In the genomic region with DNA sequence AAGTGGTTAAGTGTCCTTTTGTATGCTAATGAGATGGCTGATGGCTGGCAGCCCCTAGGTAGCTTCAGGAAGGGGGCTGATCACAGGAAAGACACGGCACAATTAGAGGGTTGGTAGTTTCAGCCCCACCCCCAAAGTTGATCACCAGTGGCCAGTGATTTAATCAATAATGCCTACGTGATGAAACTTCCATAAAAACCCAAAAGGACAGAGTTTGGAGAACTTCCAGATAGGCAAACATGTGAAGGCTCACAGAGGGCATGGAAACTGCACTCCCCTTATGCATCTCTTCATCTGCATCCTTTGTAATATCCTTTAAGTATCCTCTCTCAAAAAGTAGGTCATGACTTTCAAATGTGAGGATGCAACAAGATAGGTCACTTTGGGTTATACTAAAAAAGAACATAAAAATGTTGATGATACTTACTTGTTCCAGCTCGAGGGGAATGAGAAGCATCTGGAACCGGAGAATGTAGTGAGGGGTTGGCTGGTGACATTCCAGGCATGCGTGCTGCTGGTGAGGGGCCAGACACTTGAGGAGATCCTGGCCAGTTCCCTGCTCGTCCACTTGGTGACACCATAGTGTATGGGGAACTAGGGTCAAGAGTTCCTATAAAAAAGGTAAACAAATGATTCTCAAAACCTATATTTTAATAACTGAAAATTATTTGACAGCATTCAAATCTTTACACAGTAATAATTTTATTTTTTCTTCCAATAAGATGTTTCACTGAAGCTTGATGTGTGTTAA, we compare ENCODE assay signal across 1 cellular context.
TF ChIP-seq lines count a peak whose summit lies in the region.

No MANE protein-coding gene starts in this region.

TF ChIP-seq in WTC11, 78 proteins besides CTCF, POLR2A, EP300 and RAD21 (continued from another document):
- TF ChIP-seq, protein P1, sequence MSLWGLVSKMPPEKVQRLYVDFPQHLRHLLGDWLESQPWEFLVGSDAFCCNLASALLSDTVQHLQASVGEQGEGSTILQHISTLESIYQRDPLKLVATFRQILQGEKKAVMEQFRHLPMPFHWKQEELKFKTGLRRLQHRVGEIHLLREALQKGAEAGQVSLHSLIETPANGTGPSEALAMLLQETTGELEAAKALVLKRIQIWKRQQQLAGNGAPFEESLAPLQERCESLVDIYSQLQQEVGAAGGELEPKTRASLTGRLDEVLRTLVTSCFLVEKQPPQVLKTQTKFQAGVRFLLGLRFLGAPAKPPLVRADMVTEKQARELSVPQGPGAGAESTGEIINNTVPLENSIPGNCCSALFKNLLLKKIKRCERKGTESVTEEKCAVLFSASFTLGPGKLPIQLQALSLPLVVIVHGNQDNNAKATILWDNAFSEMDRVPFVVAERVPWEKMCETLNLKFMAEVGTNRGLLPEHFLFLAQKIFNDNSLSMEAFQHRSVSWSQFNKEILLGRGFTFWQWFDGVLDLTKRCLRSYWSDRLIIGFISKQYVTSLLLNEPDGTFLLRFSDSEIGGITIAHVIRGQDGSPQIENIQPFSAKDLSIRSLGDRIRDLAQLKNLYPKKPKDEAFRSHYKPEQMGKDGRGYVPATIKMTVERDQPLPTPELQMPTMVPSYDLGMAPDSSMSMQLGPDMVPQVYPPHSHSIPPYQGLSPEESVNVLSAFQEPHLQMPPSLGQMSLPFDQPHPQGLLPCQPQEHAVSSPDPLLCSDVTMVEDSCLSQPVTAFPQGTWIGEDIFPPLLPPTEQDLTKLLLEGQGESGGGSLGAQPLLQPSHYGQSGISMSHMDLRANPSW (CRISPR knock-in tag; conservative IDR thresholded peaks at IDR 0.05; ENCODE audit: low read depth) = no peak
